Comparison of ENCODE assay signal across 8 cellular contexts in genomic region chr11:23155503-23155902, GRCh38.
"Had no signal": no experiment of that assay in that cellular context is flagged by ENCODE, and none has a peak within 500 bp of the region (broad histone marks: within the 10 kb centered on the region; RNA-seq: fewer than 3 reads in every experiment).

No MANE protein-coding gene starts in this region.

- FAIRE-seq: G401.6, GM12878, GM12891, GM12892, GM18507, GM19239 had no signal

- H3K4me3 ChIP-seq: GM12878 had no signal

- ATAC-seq: GM12878 had no signal

- DNase-seq: GDM1, GF-D8 had no signal
